12 cellular contexts compared by ENCODE assay signal in the genomic region with DNA sequence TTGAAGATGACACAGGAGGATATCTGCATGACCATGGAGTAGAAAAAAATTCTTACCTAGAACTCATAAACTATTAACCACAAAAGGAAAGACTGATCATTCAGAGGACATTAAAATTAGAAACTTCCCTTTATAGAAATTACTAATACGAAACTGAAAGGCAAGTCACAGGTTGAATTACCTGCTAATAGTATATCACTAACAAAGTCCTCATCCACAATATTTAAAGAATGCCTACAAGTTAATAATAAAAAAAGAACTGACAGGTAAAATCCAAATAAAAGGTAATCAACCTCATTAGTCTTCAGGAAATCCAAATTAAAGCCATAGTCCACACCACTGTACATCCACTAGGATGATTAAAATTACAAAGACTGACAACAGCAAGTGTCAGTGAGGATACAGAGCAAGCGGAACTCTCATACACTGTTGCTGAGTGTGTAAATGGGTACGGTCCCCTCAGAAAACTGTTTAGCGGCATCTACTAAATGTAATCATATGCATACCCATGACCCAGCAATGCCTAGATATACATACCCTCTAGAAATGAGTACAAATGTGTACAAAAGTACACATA.
A peak's percentile ranks its signal among the peaks of the same experiment; 100 is the strongest.
DNase-seq lines count a peak whose midpoint lies in the region; ATAC-seq, FAIRE-seq and TF ChIP-seq lines count a peak whose summit lies in the region.
"Had no signal": no experiment of that assay in that cellular context is flagged by ENCODE, and none has a peak within 500 bp of the region (broad histone marks: within the 10 kb centered on the region; RNA-seq: fewer than 3 reads in every experiment).

No MANE protein-coding gene starts in this region.

- H3K36me3 ChIP-seq in ovary = no peaks in the 10 kb centered on the region
- H3K36me3 ChIP-seq: transverse colon had no signal

- no peak for TF ChIP-seq CTCF in ovary (IDR thresholded peaks at IDR 0.05)

- H3K27ac ChIP-seq in ovary = no peak overlapping the region
- H3K27ac ChIP-seq: 22Rv1, transverse colon had no signal

- FAIRE-seq in colon (lab: Jason Lieb, UNC) = peak; percentile 5

- no peak for TF ChIP-seq POLR2A in ovary (IDR thresholded peaks at IDR 0.05)

- no peaks in the 10 kb centered on the region for H3K9me3 ChIP-seq in ovary
- H3K9me3 ChIP-seq: transverse colon had no signal

- 97 to 98% (median 97%) methylated on average over 4 of the region's 4 CpGs for WGBS in ovary, 3 donors

- TF ChIP-seq EP300 in ovary (IDR thresholded peaks at IDR 0.05) = no peak

- no peaks in the 10 kb centered on the region for H3K4me1 ChIP-seq in ovary (ENCODE audit: insufficient read depth)

- ATAC-seq in activated CD4-positive, CD25-positive, alpha-beta regulatory T cell treated with anti-CD3 and anti-CD28 coated beads, Interleukin-2, amount 50 U/mL, for 24 hours = peak; percentile 75 to 80
- ATAC-seq in GM21528 (IDR thresholded peaks at IDR 0.05; ENCODE audit: low FRiP score, unreplicated experiment) = peak; percentile 91
- ATAC-seq in HG03095 (IDR thresholded peaks at IDR 0.05; ENCODE audit: unreplicated experiment) = peak; percentile 89
- ATAC-seq in esophagus mucosa = no peak

- no peak overlapping the region for H3K4me3 ChIP-seq in ovary
- H3K4me3 ChIP-seq: transverse colon had no signal

- intact Hi-C loops in ovary (cut with DNase I) = no loop called here

- no peaks in the 10 kb centered on the region for H3K27me3 ChIP-seq in ovary
- H3K27me3 ChIP-seq: transverse colon had no signal

- DNase-seq in activated CD4-positive, CD25-positive, alpha-beta regulatory T cell treated with anti-CD3 and anti-CD28 coated beads, Interleukin-2, amount 50 U/mL, for 72 hours = no peak
- DNase-seq in ovary = no peak
- no peak for DNase-seq in inferior parietal cortex (ENCODE audit: extremely low spot score)
- DNase-seq: activated CD4-positive, alpha-beta T cell treated with anti-CD3 and anti-CD28 coated beads, Interleukin-2, amount 50 U/mL, for 48 hours; NCI-H69; transverse colon had no signal
